ENCODE assay signal across 1 cellular context in the genomic region with DNA sequence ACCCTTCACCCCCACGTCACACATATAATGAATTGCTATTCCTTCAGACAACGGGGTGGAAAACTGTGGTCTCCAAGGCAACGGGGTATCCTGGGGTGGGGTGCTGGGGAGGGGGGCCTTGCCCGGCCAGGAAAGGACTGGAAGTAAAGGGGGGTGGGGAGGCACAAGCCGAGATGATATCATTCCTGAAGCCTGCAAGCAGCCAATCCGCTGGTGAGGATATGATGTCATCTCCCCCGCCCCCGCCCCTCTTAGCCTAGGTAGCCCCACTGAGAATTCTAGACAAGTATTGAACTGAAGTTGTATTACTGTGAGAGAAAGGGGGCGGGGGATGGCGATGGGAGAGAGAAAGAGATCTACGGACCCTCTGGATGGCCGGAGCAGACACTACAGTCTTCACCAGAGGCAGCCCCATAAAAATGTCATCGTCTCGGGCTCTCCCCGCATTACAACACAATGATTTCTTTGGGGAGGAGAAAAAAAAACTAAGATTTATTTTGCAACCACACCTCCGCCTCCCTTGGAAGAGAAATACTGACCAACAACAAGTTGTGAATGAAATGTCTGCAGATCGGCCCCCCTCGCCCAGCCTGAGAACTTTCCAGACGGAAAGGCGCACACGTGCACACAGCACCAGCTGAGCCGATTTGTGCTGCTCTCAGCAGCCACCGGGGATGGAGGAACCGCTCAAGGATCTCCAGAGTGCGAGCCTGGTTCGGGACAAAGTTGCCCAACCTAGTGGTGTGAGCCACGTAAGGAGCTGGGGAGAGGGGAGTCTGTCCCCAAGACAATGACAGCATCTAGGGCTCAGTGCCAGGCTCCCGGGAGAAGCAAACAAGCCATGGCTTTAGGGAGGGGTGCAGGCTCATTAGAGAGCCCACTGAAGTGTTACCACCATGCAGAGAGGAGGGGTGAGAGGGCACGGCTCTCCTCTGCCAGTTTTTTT.
TF ChIP-seq lines count a peak whose summit lies in the region.

No MANE protein-coding gene starts in this region.

TF ChIP-seq in HEK293, 187 proteins besides CTCF, POLR2A, EP300 and RAD21 (continued from another document):
- TF ChIP-seq, protein P1, sequence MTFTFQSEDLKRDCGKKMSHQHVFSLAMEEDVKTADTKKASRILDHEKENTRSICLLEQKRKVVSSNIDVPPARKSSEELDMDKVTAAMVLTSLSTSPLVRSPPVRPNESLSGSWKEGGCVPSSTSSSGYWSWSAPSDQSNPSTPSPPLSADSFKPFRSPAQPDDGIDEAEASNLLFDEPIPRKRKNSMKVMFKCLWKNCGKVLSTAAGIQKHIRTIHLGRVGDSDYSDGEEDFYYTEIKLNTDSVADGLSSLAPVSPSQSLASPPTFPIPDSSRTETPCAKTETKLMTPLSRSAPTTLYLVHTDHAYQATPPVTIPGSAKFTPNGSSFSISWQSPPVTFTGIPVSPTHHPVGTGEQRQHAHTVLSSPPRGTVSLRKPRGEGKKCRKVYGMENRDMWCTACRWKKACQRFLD (tag by site-specific recombination; IDR thresholded peaks at IDR 0.05): no peak
- TF ChIP-seq ZNF747 (tag by site-specific recombination; IDR thresholded peaks at IDR 0.05): no peak
- TF ChIP-seq, protein P2, sequence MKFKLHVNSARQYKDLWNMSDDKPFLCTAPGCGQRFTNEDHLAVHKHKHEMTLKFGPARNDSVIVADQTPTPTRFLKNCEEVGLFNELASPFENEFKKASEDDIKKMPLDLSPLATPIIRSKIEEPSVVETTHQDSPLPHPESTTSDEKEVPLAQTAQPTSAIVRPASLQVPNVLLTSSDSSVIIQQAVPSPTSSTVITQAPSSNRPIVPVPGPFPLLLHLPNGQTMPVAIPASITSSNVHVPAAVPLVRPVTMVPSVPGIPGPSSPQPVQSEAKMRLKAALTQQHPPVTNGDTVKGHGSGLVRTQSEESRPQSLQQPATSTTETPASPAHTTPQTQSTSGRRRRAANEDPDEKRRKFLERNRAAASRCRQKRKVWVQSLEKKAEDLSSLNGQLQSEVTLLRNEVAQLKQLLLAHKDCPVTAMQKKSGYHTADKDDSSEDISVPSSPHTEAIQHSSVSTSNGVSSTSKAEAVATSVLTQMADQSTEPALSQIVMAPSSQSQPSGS (tag by site-specific recombination; IDR thresholded peaks at IDR 0.05; ENCODE audit: low read depth): peak; percentile 95
- TF ChIP-seq ZBTB21 (tag by site-specific recombination; IDR thresholded peaks at IDR 0.05): peak; percentile 46; the same call in 1 of the 2 replicates
- peak; percentile 58 for TF ChIP-seq SP2 (tag by site-specific recombination; IDR thresholded peaks at IDR 0.05)
- TF ChIP-seq ZNF341 (tag by site-specific recombination; IDR thresholded peaks at IDR 0.05; ENCODE audit: low read depth): peak; percentile 71
- TF ChIP-seq, protein P3, sequence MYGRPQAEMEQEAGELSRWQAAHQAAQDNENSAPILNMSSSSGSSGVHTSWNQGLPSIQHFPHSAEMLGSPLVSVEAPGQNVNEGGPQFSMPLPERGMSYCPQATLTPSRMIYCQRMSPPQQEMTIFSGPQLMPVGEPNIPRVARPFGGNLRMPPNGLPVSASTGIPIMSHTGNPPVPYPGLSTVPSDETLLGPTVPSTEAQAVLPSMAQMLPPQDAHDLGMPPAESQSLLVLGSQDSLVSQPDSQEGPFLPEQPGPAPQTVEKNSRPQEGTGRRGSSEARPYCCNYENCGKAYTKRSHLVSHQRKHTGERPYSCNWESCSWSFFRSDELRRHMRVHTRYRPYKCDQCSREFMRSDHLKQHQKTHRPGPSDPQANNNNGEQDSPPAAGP (tag by site-specific recombination; IDR thresholded peaks at IDR 0.05): peak; percentile 65; the same call in 1 of the 2 replicates
- TF ChIP-seq FEZF1 (tag by site-specific recombination; IDR thresholded peaks at IDR 0.05): no peak
- TF ChIP-seq ZBTB11 (tag by site-specific recombination; conservative IDR thresholded peaks at IDR 0.05; ENCODE audit: low read depth): no peak
- no peak for TF ChIP-seq ZSCAN16 (tag by site-specific recombination; IDR thresholded peaks at IDR 0.05)
- TF ChIP-seq HIC1 (tag by site-specific recombination; IDR thresholded peaks at IDR 0.05): 0 out of 2 replicates have a peak, but pooled peaks have one; percentile 16
- TF ChIP-seq ZNF423 (tag by site-specific recombination; IDR thresholded peaks at IDR 0.05): no peak
- TF ChIP-seq GLIS2 (tag by site-specific recombination; IDR thresholded peaks at IDR 0.05): peak; percentile 62
- TF ChIP-seq, protein P4, sequence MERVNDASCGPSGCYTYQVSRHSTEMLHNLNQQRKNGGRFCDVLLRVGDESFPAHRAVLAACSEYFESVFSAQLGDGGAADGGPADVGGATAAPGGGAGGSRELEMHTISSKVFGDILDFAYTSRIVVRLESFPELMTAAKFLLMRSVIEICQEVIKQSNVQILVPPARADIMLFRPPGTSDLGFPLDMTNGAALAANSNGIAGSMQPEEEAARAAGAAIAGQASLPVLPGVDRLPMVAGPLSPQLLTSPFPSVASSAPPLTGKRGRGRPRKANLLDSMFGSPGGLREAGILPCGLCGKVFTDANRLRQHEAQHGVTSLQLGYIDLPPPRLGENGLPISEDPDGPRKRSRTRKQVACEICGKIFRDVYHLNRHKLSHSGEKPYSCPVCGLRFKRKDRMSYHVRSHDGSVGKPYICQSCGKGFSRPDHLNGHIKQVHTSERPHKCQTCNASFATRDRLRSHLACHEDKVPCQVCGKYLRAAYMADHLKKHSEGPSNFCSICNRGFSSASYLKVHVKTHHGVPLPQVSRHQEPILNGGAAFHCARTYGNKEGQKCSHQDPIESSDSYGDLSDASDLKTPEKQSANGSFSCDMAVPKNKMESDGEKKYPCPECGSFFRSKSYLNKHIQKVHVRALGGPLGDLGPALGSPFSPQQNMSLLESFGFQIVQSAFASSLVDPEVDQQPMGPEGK (tag by site-specific recombination; IDR thresholded peaks at IDR 0.05): peak; percentile 86
- no peak for TF ChIP-seq GLI2 (tag by site-specific recombination; IDR thresholded peaks at IDR 0.05; ENCODE audit: borderline replicate concordance, low read depth)
- 0 out of 2 replicates have a peak, but pooled peaks have one; percentile 25 for TF ChIP-seq ZEB2 (tag by site-specific recombination; IDR thresholded peaks at IDR 0.05)
- no peak for TF ChIP-seq ZNF202 (tag by site-specific recombination; IDR thresholded peaks at IDR 0.05; ENCODE audit: borderline replicate concordance)
- TF ChIP-seq ZNF175 (tag by site-specific recombination; IDR thresholded peaks at IDR 0.05): no peak
- peak; percentile 54; the same call in 1 of the 2 replicates for TF ChIP-seq TRIM28 (IDR thresholded peaks at IDR 0.05; ENCODE audit: borderline replicate concordance, low read length)
- TF ChIP-seq, protein P5, sequence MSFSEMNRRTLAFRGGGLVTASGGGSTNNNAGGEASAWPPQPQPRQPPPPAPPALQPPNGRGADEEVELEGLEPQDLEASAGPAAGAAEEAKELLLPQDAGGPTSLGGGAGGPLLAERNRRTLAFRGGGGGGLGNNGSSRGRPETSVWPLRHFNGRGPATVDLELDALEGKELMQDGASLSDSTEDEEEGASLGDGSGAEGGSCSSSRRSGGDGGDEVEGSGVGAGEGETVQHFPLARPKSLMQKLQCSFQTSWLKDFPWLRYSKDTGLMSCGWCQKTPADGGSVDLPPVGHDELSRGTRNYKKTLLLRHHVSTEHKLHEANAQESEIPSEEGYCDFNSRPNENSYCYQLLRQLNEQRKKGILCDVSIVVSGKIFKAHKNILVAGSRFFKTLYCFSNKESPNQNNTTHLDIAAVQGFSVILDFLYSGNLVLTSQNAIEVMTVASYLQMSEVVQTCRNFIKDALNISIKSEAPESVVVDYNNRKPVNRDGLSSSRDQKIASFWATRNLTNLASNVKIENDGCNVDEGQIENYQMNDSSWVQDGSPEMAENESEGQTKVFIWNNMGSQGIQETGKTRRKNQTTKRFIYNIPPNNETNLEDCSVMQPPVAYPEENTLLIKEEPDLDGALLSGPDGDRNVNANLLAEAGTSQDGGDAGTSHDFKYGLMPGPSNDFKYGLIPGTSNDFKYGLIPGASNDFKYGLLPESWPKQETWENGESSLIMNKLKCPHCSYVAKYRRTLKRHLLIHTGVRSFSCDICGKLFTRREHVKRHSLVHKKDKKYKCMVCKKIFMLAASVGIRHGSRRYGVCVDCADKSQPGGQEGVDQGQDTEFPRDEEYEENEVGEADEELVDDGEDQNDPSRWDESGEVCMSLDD (tag by site-specific recombination; IDR thresholded peaks at IDR 0.05): 0 out of 2 replicates have a peak, but pooled peaks have one; percentile 29
- no peak for TF ChIP-seq ZNF670 (tag by site-specific recombination; IDR thresholded peaks at IDR 0.05; ENCODE audit: low read depth)
- TF ChIP-seq KLF9 (tag by site-specific recombination; IDR thresholded peaks at IDR 0.05; ENCODE audit: low read depth): peak; percentile 46; the same call in 1 of the 2 replicates
- TF ChIP-seq ZBTB48 (tag by site-specific recombination; IDR thresholded peaks at IDR 0.05): no peak
- peak; percentile 50; the same call in 1 of the 2 replicates for TF ChIP-seq SCRT2 (tag by site-specific recombination; IDR thresholded peaks at IDR 0.05)
- TF ChIP-seq ZFHX2 (tag by site-specific recombination; conservative IDR thresholded peaks at IDR 0.05): 0 out of 2 replicates have a peak, but pooled peaks have one; percentile 33
